ENCODE assay signal across 30 cellular contexts in genomic region chr14:55350461-55350860, GRCh38.
DNase-seq lines count a peak whose midpoint lies in the region; ATAC-seq and TF ChIP-seq lines count a peak whose summit lies in the region.
"Had no signal": no experiment of that assay in that cellular context is flagged by ENCODE, and none has a peak within 500 bp of the region (broad histone marks: within the 10 kb centered on the region; RNA-seq: fewer than 3 reads in every experiment).

No MANE protein-coding gene starts in this region.

- no peaks in the 10 kb centered on the region for H3K9me3 ChIP-seq in CD4-positive, alpha-beta T cell (ENCODE audit: control insufficient read depth, low read length)
- no peaks in the 10 kb centered on the region for H3K9me3 ChIP-seq in SK-N-MC (ENCODE audit: low read depth, low read length)
- H3K9me3 ChIP-seq: BE2C, Peyer's patch, uterus had no signal

- peak overlapping the region; percentile 46 for H3K27ac Mint-ChIP-seq in CD4-positive, alpha-beta T cell
- peak overlapping the region; percentile 46 for H3K27ac Mint-ChIP-seq in progenitor cell of endocrine pancreas
- H3K27ac Mint-ChIP-seq: activated naive CD8-positive, alpha-beta T cell treated with anti-CD3 and anti-CD28 coated beads, Interleukin-2, amount 10 ng/mL, durations not matched to agents 7 days and 5 days had no signal

- no peaks in the 10 kb centered on the region for H3K9me3 Mint-ChIP-seq in CD4-positive, alpha-beta T cell
- H3K9me3 Mint-ChIP-seq in progenitor cell of endocrine pancreas (ENCODE audit: low read depth), result no peaks in the 10 kb centered on the region
- H3K9me3 Mint-ChIP-seq: activated naive CD8-positive, alpha-beta T cell treated with anti-CD3 and anti-CD28 coated beads, Interleukin-2, amount 10 ng/mL, durations not matched to agents 7 days and 5 days; neural crest cell had no signal

- intact Hi-C loops in CD4-positive, alpha-beta T cell (cut with DNase I, micrococcal nuclease), result loop anchor here in 1 of 2 experiments (5.0 kb wide), 1 partner anchor 82 kb away; no protein-coding TSS in a partner anchor

- CTCF ChIA-PET in CD4-positive, alpha-beta T cell (lab: Charles Lee), result interaction anchor here (0.6 to 2.2 kb wide), 4 partner anchors 48 to 299 kb away, joined by 3 to 6 read pairs (median 3); partner anchors contain the start of genes FBXO34 and MAPK1IP1L

- H3K27me3 Mint-ChIP-seq in CD4-positive, alpha-beta T cell, result no peaks in the 10 kb centered on the region
- no peaks in the 10 kb centered on the region for H3K27me3 Mint-ChIP-seq in progenitor cell of endocrine pancreas
- H3K27me3 Mint-ChIP-seq: activated CD4-positive, alpha-beta T cell treated with anti-CD3 and anti-CD28 coated beads for 36 hours; activated naive CD8-positive, alpha-beta T cell treated with anti-CD3 and anti-CD28 coated beads, Interleukin-2, amount 10 ng/mL, durations not matched to agents 7 days and 5 days had no signal

- H3K4me3 ChIP-seq in SK-N-MC (no peak overlapping the region), epithelial cell of proximal tubule (ENCODE audit: low read depth, low read length) (no peak overlapping the region)
- H3K4me3 ChIP-seq: Peyer's patch, skin epidermis, uterus had no signal

- H3K4me3 Mint-ChIP-seq in CD4-positive, alpha-beta T cell, result no peak overlapping the region
- H3K4me3 Mint-ChIP-seq in progenitor cell of endocrine pancreas (ENCODE audit: low read depth), result no peak overlapping the region
- H3K4me3 Mint-ChIP-seq: activated CD4-positive, alpha-beta T cell treated with anti-CD3 and anti-CD28 coated beads for 36 hours; activated naive CD8-positive, alpha-beta T cell treated with anti-CD3 and anti-CD28 coated beads, Interleukin-2, amount 10 ng/mL, durations not matched to agents 7 days and 5 days; neural crest cell had no signal

- H3K9ac ChIP-seq in SK-N-MC (ENCODE audit: insufficient read length), result no peak overlapping the region
- H3K9ac ChIP-seq: parathyroid adenoma had no signal

- no peaks in the 10 kb centered on the region for H3K27me3 ChIP-seq in CD4-positive, alpha-beta T cell (ENCODE audit: control insufficient read depth, insufficient read depth, low read length)
- H3K27me3 ChIP-seq: BE2C, Peyer's patch, uterus had no signal

- peaks cover 39% of the 10 kb centered on the region for H3K36me3 ChIP-seq in SK-N-MC (ENCODE audit: insufficient read depth, low read length)
- H3K36me3 ChIP-seq: uterus had no signal

- TF ChIP-seq CTCF in CD4-positive, alpha-beta T cell (IDR thresholded peaks at IDR 0.05), result no peak
- peak; percentile 6 for TF ChIP-seq CTCF in epithelial cell of proximal tubule (conservative IDR thresholded peaks at IDR 0.05; ENCODE audit: low read depth, low read length)
- TF ChIP-seq CTCF in progenitor cell of endocrine pancreas (IDR thresholded peaks at IDR 0.05; ENCODE audit: unreplicated experiment), result no peak

- H3K36me3 Mint-ChIP-seq in CD4-positive, alpha-beta T cell (ENCODE audit: low read depth), result peaks cover 24% of the 10 kb centered on the region
- peaks cover 6% of the 10 kb centered on the region for H3K36me3 Mint-ChIP-seq in progenitor cell of endocrine pancreas (ENCODE audit: insufficient read depth)

- POLR2A ChIA-PET in CD4-positive, alpha-beta T cell (lab: Charles Lee), result interaction anchor here (0.7 kb wide), 1 partner anchor 12 kb away, joined by 3 read pairs; no protein-coding TSS in a partner anchor

- H3K4me1 Mint-ChIP-seq in CD4-positive, alpha-beta T cell (ENCODE audit: low read depth), result peaks cover 53% of the 10 kb centered on the region
- peaks cover 15% of the 10 kb centered on the region for H3K4me1 Mint-ChIP-seq in progenitor cell of endocrine pancreas (ENCODE audit: low read depth)
- H3K4me1 Mint-ChIP-seq: neural crest cell had no signal

- H3K27ac ChIP-seq in CD4-positive, alpha-beta T cell (ENCODE audit: low read depth, low read length), result no peak overlapping the region
- peak overlapping the region; percentile 15; the same call in 1 of the 2 replicates for H3K27ac ChIP-seq in SK-N-MC
- H3K27ac ChIP-seq: parathyroid adenoma, Peyer's patch, skin epidermis, uterus had no signal

- ATAC-seq in CD4-positive, alpha-beta T cell (ENCODE audit: poor library complexity), result no peak
- no peak for ATAC-seq in HG02588 (IDR thresholded peaks at IDR 0.05; ENCODE audit: unreplicated experiment)
- ATAC-seq: activated CD4-positive, alpha-beta T cell treated with anti-CD3 and anti-CD28 coated beads for 36 hours; left lobe of liver had no signal

- DNase-seq in CD4-positive, alpha-beta T cell, result no peak
- DNase-seq in SK-N-MC (ENCODE audit: low read depth, low spot score), result no peak
- no peak for DNase-seq in epithelial cell of proximal tubule (ENCODE audit: low read depth)
- no peak for DNase-seq in progenitor cell of endocrine pancreas (ENCODE audit: low spot score, unreplicated experiment)
- no peak for DNase-seq in stimulated activated CD4-positive, alpha-beta T cell treated with anti-CD3 and anti-CD28 coated beads, Interleukin-4, amount 100 ng/mL, for 1 hour
- DNase-seq in NCI-H748 treated with DMSO at 0.1 percent for 48 hours (lab: John Stamatoyannopoulos, UW), result no peak
- DNase-seq in DMS114 treated with DMSO at 0.1 percent for 48 hours (lab: John Stamatoyannopoulos, UW; ENCODE audit: unreplicated experiment), result no peak
- DNase-seq: ACHN; activated CD4-positive, alpha-beta T cell treated with anti-CD3 and anti-CD28 coated beads for 36 hours; activated effector memory CD4-positive, alpha-beta T cell treated with Interleukin-2 at 50 U/mL for 16 hours; activated naive CD8-positive, alpha-beta T cell treated with anti-CD3 and anti-CD28 coated beads, Interleukin-2, amount 10 ng/mL, durations not matched to agents 7 days and 5 days; activated T-cell treated with anti-CD3 and anti-CD28 coated beads for 4 hours; BE2C; caudate nucleus; COR-L47; DMS53; NCI-H1436 treated with DMSO at 0.1 percent for 48 hours; NCI-H2107; NCI-H345; NCI-H69; Peyer's patch; SIG-M5; stimulated activated naive CD4-positive, alpha-beta T cell treated with Interleukin-2 at 50 U/mL for 16 hours; T-helper 9 cell; uterus had no signal
